22 cellular contexts compared by ENCODE assay signal in genomic region chr3:95899911-95900310, GRCh38.
"Had no signal": no experiment of that assay in that cellular context is flagged by ENCODE, and none has a peak within 500 bp of the region (broad histone marks: within the 10 kb centered on the region; RNA-seq: fewer than 3 reads in every experiment).

No MANE protein-coding gene starts in this region.

- H3K9me3 ChIP-seq: esophagus muscularis mucosa, ovary, testis, tibial nerve had no signal

- H3K4me1 ChIP-seq: esophagus muscularis mucosa, heart right ventricle, neural progenitor cell, testis, tibial nerve had no signal

- ATAC-seq: heart right ventricle; left lobe of liver; natural killer cell treated with Interleukin-12 subunit alpha and Interleukin-12 subunit beta and Interleukin-15 and Interleukin-18, amount 100 ng/mL, for 72 hours; right cardiac atrium; stimulated activated effector memory CD8-positive, alpha-beta T cell treated with anti-CD3 and anti-CD28 coated beads, Interleukin-12 subunit alpha, Interleukin-12 subunit beta, amount 100 ng/mL, for 72 hours; stimulated activated naive CD8-positive, alpha-beta T cell treated with anti-CD3 and anti-CD28 coated beads, Interleukin-15, amount 100 ng/mL, for 72 hours had no signal

- H3K9ac ChIP-seq: neural progenitor cell had no signal

- DNase-seq: central memory CD4-positive, alpha-beta T cell; cortex of kidney; effector memory CD4-positive, alpha-beta T cell; heart right ventricle; hypothalamus; nucleus accumbens; ovary; right cardiac atrium; small intestine; stimulated activated CD4-positive, alpha-beta T cell treated with anti-CD3 and anti-CD28 coated beads, Interleukin-4, amount 100 ng/mL, for 1 hour; stimulated activated CD8-positive, alpha-beta memory T cell treated with anti-CD3 and anti-CD28 coated beads, Interleukin-4, amount 100 ng/mL, for 48 hours; stimulated activated naive CD8-positive, alpha-beta T cell treated with anti-CD3 and anti-CD28 coated beads, Interleukin-15, amount 100 ng/mL, for 72 hours; testis had no signal

- H3K4me2 ChIP-seq: neural progenitor cell had no signal

- H2AFZ ChIP-seq: neural progenitor cell had no signal

- H3K4me3 ChIP-seq: esophagus muscularis mucosa, heart right ventricle, neural progenitor cell, ovary, testis, tibial nerve had no signal

- H3K36me3 ChIP-seq: esophagus muscularis mucosa, heart right ventricle, neural progenitor cell, ovary, tibial nerve had no signal

- FAIRE-seq: frontal cortex, islet of Langerhans, small intestine had no signal

- H3K27ac ChIP-seq: epithelial cell of prostate, esophagus muscularis mucosa, heart right ventricle, neural progenitor cell, ovary, testis, tibial nerve had no signal

- H3K27me3 ChIP-seq: esophagus muscularis mucosa, heart right ventricle, neural progenitor cell, ovary, testis, tibial nerve had no signal
